ENCODE assay signal across 19 cellular contexts in genomic region chr10:71265618-71266146, GRCh38. TPM values are rescaled to one million over a fixed set of nuclear protein-coding genes. Genes with fewer than 3 reads are reported as not detected.
DNase-seq lines count a peak whose midpoint lies in the region; ATAC-seq, FAIRE-seq and TF ChIP-seq lines count a peak whose summit lies in the region.
"Had no signal": no experiment of that assay in that cellular context is flagged by ENCODE, and none has a peak within 500 bp of the region (broad histone marks: within the 10 kb centered on the region; RNA-seq: fewer than 3 reads in every experiment).

No MANE protein-coding gene starts in this region.

- FAIRE-seq in keratinocyte (lab: Jason Lieb, UNC), result no peak

- H3K4me1 Mint-ChIP-seq in stimulated activated naive CD8-positive, alpha-beta T cell treated with anti-CD3 and anti-CD28 coated beads, Interleukin-15, amount 100 ng/mL, for 72 hours, result no peaks in the 10 kb centered on the region
- H3K4me1 Mint-ChIP-seq: activated CD4-positive, alpha-beta memory T cell treated with anti-CD3 and anti-CD28 coated beads, Interleukin-2, amount 10 ng/mL, durations not matched to agents 7 days and 5 days; activated naive CD8-positive, alpha-beta T cell treated with anti-CD3 and anti-CD28 coated beads for 36 hours had no signal

- no peaks in the 10 kb centered on the region for H3K9me3 ChIP-seq in SK-N-MC (ENCODE audit: low read depth, low read length)
- no peaks in the 10 kb centered on the region for H3K9me3 ChIP-seq in keratinocyte (ENCODE audit: control insufficient read depth, low read depth, low read length)
- H3K9me3 ChIP-seq in spleen, result no peaks in the 10 kb centered on the region
- H3K9me3 ChIP-seq: testis had no signal

- peak overlapping the region; percentile 89 for H3K27ac ChIP-seq in SK-N-MC
- peak overlapping the region; percentile 44 for H3K27ac ChIP-seq in keratinocyte (ENCODE audit: control insufficient read depth, insufficient read depth, low read length)
- H3K27ac ChIP-seq in spleen, result peak overlapping the region in 5 of 8 donors; percentile 4 to 42 (median 26)
- H3K27ac ChIP-seq: 22Rv1, parathyroid adenoma, testis had no signal

- DNase-seq in NCI-H1436 (lab: John Stamatoyannopoulos, UW) (peak; percentile 47), NCI-H1436 treated with DMSO at 0.1 percent for 48 hours (lab: John Stamatoyannopoulos, UW) (no peak), SK-N-MC (ENCODE audit: low read depth, low spot score) (no peak), keratinocyte (ENCODE audit: low read depth, low spot score) (no peak), spleen (no peak), GOT3 (lab: John Stamatoyannopoulos, UW) (no peak)
- DNase-seq in stimulated activated naive CD8-positive, alpha-beta T cell treated with anti-CD3 and anti-CD28 coated beads, Interleukin-15, amount 100 ng/mL, for 72 hours, result no peak
- DNase-seq: activated CD4-positive, alpha-beta memory T cell treated with anti-CD3 and anti-CD28 coated beads, Interleukin-2, amount 10 ng/mL, durations not matched to agents 7 days and 5 days; activated naive CD8-positive, alpha-beta T cell treated with anti-CD3 and anti-CD28 coated beads for 36 hours; dermis blood vessel endothelial cell; foreskin melanocyte; KG1; NCI-H1048; T-helper 17 cell; testis had no signal

- no peaks in the 10 kb centered on the region for H4K20me1 ChIP-seq in keratinocyte (ENCODE audit: control insufficient read depth, extremely low read depth, insufficient read depth, low read length)

- H3K4me3 Mint-ChIP-seq in stimulated activated naive CD8-positive, alpha-beta T cell treated with anti-CD3 and anti-CD28 coated beads, Interleukin-15, amount 100 ng/mL, for 72 hours, result no peak overlapping the region
- H3K4me3 Mint-ChIP-seq: activated CD4-positive, alpha-beta memory T cell treated with anti-CD3 and anti-CD28 coated beads, Interleukin-2, amount 10 ng/mL, durations not matched to agents 7 days and 5 days; activated naive CD8-positive, alpha-beta T cell treated with anti-CD3 and anti-CD28 coated beads for 36 hours; T-helper 17 cell; WTC11 had no signal

- WGBS in spleen, 5 donors, result 81 to 90% (median 84%) methylated on average over 4 to 9 of the region's 9 CpGs

- H3K27ac Mint-ChIP-seq in stimulated activated naive CD8-positive, alpha-beta T cell treated with anti-CD3 and anti-CD28 coated beads, Interleukin-15, amount 100 ng/mL, for 72 hours, result no peak overlapping the region
- H3K27ac Mint-ChIP-seq: activated CD4-positive, alpha-beta memory T cell treated with anti-CD3 and anti-CD28 coated beads, Interleukin-2, amount 10 ng/mL, durations not matched to agents 7 days and 5 days; activated naive CD8-positive, alpha-beta T cell treated with anti-CD3 and anti-CD28 coated beads for 36 hours; T-helper 17 cell; WTC11 had no signal

- peak overlapping the region; percentile 75 for H3K9ac ChIP-seq in SK-N-MC (ENCODE audit: insufficient read length)
- H3K9ac ChIP-seq in keratinocyte (ENCODE audit: control insufficient read depth, extremely low read depth, insufficient read depth, low read length), result peak overlapping the region; percentile 48
- H3K9ac ChIP-seq: parathyroid adenoma had no signal

- no peak overlapping the region for H2AFZ ChIP-seq in keratinocyte (ENCODE audit: control insufficient read depth, low read length)

- peaks cover 7% of the 10 kb centered on the region for H3K27me3 Mint-ChIP-seq in stimulated activated naive CD8-positive, alpha-beta T cell treated with anti-CD3 and anti-CD28 coated beads, Interleukin-15, amount 100 ng/mL, for 72 hours
- H3K27me3 Mint-ChIP-seq: activated CD4-positive, alpha-beta memory T cell treated with anti-CD3 and anti-CD28 coated beads, Interleukin-2, amount 10 ng/mL, durations not matched to agents 7 days and 5 days; activated naive CD8-positive, alpha-beta T cell treated with anti-CD3 and anti-CD28 coated beads for 36 hours had no signal

- dilution Hi-C loops in keratinocyte (cut with MboI; ENCODE audit: extremely low pct_ligation_motif_present, low sequenced_read_pairs), result no loop called here

- H3K4me3 ChIP-seq in SK-N-MC (no peak overlapping the region), keratinocyte (ENCODE audit: control insufficient read depth in 2 of 3, extremely low read depth in 1 of 3, insufficient read depth in 2 of 3, low read depth in 1 of 3, low read length in 3 of 3) (no peak overlapping the region), spleen (no peak overlapping the region)
- H3K4me3 ChIP-seq: testis had no signal

- TF ChIP-seq POLR2A in spleen (IDR thresholded peaks at IDR 0.05), result no peak

- TF ChIP-seq CTCF in keratinocyte (optimal IDR thresholded peaks at IDR 0.05 in 1 of 3, IDR thresholded peaks at IDR 0.05 in 1 of 3, conservative IDR thresholded peaks at IDR 0.05 in 1 of 3; ENCODE audit: extremely low read depth in 1 of 3, insufficient read depth in 2 of 3, low read length in 3 of 3) (no peak), spleen (IDR thresholded peaks at IDR 0.05 in 8 of 11, conservative IDR thresholded peaks at IDR 0.05 in 3 of 11) (no peak)

- no peaks in the 10 kb centered on the region for H3K36me3 ChIP-seq in SK-N-MC (ENCODE audit: insufficient read depth, low read length)
- no peaks in the 10 kb centered on the region for H3K36me3 ChIP-seq in keratinocyte (ENCODE audit: control insufficient read depth in 2 of 2, extremely low read depth in 1 of 2, insufficient read depth in 2 of 2, low read length in 2 of 2)
- H3K36me3 ChIP-seq in spleen, result no peaks in the 10 kb centered on the region

- peak overlapping the region; percentile 7 for H3K4me2 ChIP-seq in keratinocyte (ENCODE audit: control insufficient read depth, extremely low read depth, insufficient read depth, low read depth, low read length)

- H3K9me3 Mint-ChIP-seq in stimulated activated naive CD8-positive, alpha-beta T cell treated with anti-CD3 and anti-CD28 coated beads, Interleukin-15, amount 100 ng/mL, for 72 hours, result no peaks in the 10 kb centered on the region
- H3K9me3 Mint-ChIP-seq: activated CD4-positive, alpha-beta memory T cell treated with anti-CD3 and anti-CD28 coated beads, Interleukin-2, amount 10 ng/mL, durations not matched to agents 7 days and 5 days; activated naive CD8-positive, alpha-beta T cell treated with anti-CD3 and anti-CD28 coated beads for 36 hours; WTC11 had no signal

- H3K4me1 ChIP-seq in keratinocyte (ENCODE audit: control insufficient read depth, extremely low read depth, insufficient read depth, low read length) (peaks cover 20% of the 10 kb centered on the region), spleen (peaks cover 0 to 34% (median 9%) of the 10 kb centered on the region in 6 donors)
- H3K4me1 ChIP-seq: parathyroid adenoma had no signal

- no peak for ATAC-seq in HG03521 (IDR thresholded peaks at IDR 0.05; ENCODE audit: unreplicated experiment)
- no peak for ATAC-seq in stimulated activated naive CD8-positive, alpha-beta T cell treated with anti-CD3 and anti-CD28 coated beads, Interleukin-15, amount 100 ng/mL, for 72 hours
- ATAC-seq: T-helper 17 cell, WTC11 had no signal

- H3K9me1 ChIP-seq in keratinocyte (ENCODE audit: control insufficient read depth, extremely low read depth, insufficient read depth, low read length), result no peaks in the 10 kb centered on the region

- no peaks in the 10 kb centered on the region for H3K79me2 ChIP-seq in keratinocyte (ENCODE audit: control insufficient read depth, insufficient read depth, low read length)
- H3K79me2 ChIP-seq: parathyroid adenoma had no signal

- no peaks in the 10 kb centered on the region for H3K27me3 ChIP-seq in keratinocyte (ENCODE audit: control insufficient read depth, extremely low read depth, insufficient read depth, low read length)
- H3K27me3 ChIP-seq in spleen (replicated peaks in 1 of 7), result no peaks in the 10 kb centered on the region
- H3K27me3 ChIP-seq: testis had no signal

- intact Hi-C loops in spleen (cut with DNase I; ENCODE audit: low total_unique reads), result no loop called here

RNA-seq across cellular contexts. Expression of gene UNC5B, which starts 53.3 kb away (rescaled TPM):
- polyA plus RNA-seq in keratinocyte, result 0.96 to 3.1 TPM (median 1.1 TPM) in 3 replicates
- 10.8 TPM for polyA plus RNA-seq in keratinocyte (2011; ENCODE audit: low read depth)
- polyA plus RNA-seq in keratinocyte (2011; cell fraction: cytosol; rRNA removed), result 0.84 and 0.92 TPM in 2 replicates
- 5.1 and 6.0 TPM in 2 replicates for polyA plus RNA-seq in keratinocyte (2011; cell fraction: nucleus; rRNA removed)
- polyA plus RNA-seq in keratinocyte (2012; ENCODE audit: low replicate concordance), result 1.2 and 23.9 TPM in 2 replicates
- 2.4 to 5.0 TPM (median 3.4 TPM) in 3 replicates for polyA minus RNA-seq in keratinocyte
- polyA minus RNA-seq in keratinocyte (2011; cell fraction: cytosol; rRNA and poly(A)+ RNA removed), result 2.9 TPM
- polyA minus RNA-seq in keratinocyte (2011; cell fraction: nucleus; rRNA and poly(A)+ RNA removed), result 6.2 and 7.8 TPM in 2 replicates
- total RNA-seq in spleen, result 10 to 100 TPM in 5 of 7 donors, 1 to 10 TPM in 2; 6.8 to 21.1 (median 15.4) TPM
- 1 to 10 TPM in 2 of 3 donors, under 1 TPM in 1; 0.74 to 3.2 (median 1.7) TPM for polyA plus RNA-seq in spleen
- total RNA-seq: activated CD4-positive, alpha-beta memory T cell treated with anti-CD3 and anti-CD28 coated beads, Interleukin-2, amount 10 ng/mL, durations not matched to agents 7 days and 5 days; T-helper 17 cell had no signal

RNA-seq across cellular contexts. Expression of gene SLC29A3, which starts 53.4 kb away (rescaled TPM):
- polyA plus RNA-seq in keratinocyte, result 0.29 to 0.76 TPM (median 0.52 TPM) in 3 replicates
- not detected for polyA plus RNA-seq in keratinocyte (2011; ENCODE audit: low read depth)
- 0.56 and 0.58 TPM in 2 replicates for polyA plus RNA-seq in keratinocyte (2011; cell fraction: cytosol; rRNA removed)
- 1.3 and 1.5 TPM in 2 replicates for polyA plus RNA-seq in keratinocyte (2011; cell fraction: nucleus; rRNA removed)
- polyA plus RNA-seq in keratinocyte (2012; ENCODE audit: low replicate concordance), result 0.61 and 1.1 TPM in 2 replicates
- polyA minus RNA-seq in keratinocyte, result 0.64 to 1.4 TPM (median 1.3 TPM) in 3 replicates
- polyA minus RNA-seq in keratinocyte (2011; cell fraction: cytosol; rRNA and poly(A)+ RNA removed), result not detected
- 1.1 and 1.4 TPM in 2 replicates for polyA minus RNA-seq in keratinocyte (2011; cell fraction: nucleus; rRNA and poly(A)+ RNA removed)
- total RNA-seq in spleen, result 10 to 100 TPM in 3 of 7 donors, 1 to 10 TPM in 4; 7.5 to 15.6 (median 9.3) TPM
- polyA plus RNA-seq in spleen, result 1 to 10 TPM; 3.3 to 7.7 (median 4.8) TPM

Comparison
In these comparisons a context has a peak if more than half of its experiments do, and no peak if none do; other contexts are left out.
1. H3K27ac ChIP-seq: peak in every context shown above with its lines; median percentile 89 in SK-N-MC; 44 in keratinocyte; 26 in spleen.